ENCODE assay signal across 1 cellular context in the genomic region with DNA sequence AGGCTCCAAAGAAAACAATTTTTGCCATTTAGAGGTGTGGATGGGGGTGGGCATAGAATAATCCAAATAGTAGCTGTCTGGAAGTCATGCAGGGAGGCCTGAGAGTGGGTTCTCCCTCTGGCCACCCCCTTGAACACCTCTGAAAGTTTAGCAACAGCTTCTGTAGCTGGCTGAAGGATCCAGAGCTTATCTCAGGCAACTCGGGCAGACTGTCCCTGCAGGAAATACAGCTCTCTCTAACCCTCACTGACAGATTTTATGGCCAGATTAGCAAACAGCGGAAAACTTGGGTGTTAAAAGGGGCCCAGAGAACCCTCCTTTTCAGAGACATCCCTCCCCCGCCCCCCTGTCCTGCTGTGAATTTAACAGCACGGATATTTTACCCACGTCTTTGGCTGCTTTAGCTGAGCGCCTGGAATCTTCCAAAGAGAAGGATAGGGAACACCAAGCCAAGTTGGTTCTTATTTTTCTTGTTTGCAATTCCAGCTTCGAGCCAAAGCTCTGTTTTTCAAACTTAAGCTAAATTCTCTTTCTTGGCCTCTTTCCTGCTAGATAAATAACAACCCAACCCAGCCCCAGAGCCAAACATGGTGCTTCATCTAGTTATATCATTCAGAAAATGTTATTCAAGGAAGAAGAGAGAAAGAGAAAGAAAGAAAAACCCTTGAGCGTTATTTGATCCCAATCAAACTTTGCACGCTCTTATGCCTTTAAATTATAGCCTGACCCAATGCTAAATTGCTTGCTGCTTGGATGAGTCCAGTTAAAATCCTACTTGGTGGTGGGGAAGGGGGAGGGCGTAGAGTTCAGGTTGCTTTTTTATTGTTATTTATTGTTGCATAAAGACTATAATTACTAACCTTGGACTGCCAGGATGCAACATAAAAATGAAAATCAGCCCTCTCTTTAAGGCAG.
TF ChIP-seq lines count a peak whose summit lies in the region.

No MANE protein-coding gene starts in this region.

TF ChIP-seq in K562, 482 proteins besides CTCF, POLR2A, EP300 and RAD21 (continues in another document):
- TF ChIP-seq PHB2 (IDR thresholded peaks at IDR 0.05; ENCODE audit: low read depth) (no peak), ETS2 (tag; IDR thresholded peaks at IDR 0.05; ENCODE audit: borderline replicate concordance, poor library complexity, severe bottlenecking) (no peak), NCOA6 (IDR thresholded peaks at IDR 0.05) (peak; percentile 28; the same call in 1 of the 2 replicates), SMARCA4 (IDR thresholded peaks at IDR 0.05) (peak; percentile 76), BMI1 (IDR thresholded peaks at IDR 0.05; ENCODE audit: low read length) (no peak), ZNF316 (IDR thresholded peaks at IDR 0.05) (no peak), EP400 (IDR thresholded peaks at IDR 0.05) (peak; percentile 60), POLR2B (IDR thresholded peaks at IDR 0.05; ENCODE audit: low read depth, partially characterized antibody) (peak; percentile 70), NFIC (IDR thresholded peaks at IDR 0.05) (peak; percentile 36; the same call in 1 of the 2 replicates), ZNF134 (CRISPR knock-in tag; conservative IDR thresholded peaks at IDR 0.05) (no peak), TAF7 (tag; IDR thresholded peaks at IDR 0.05) (no peak), MYNN (IDR thresholded peaks at IDR 0.05) (peak; percentile 73; the same call in 1 of the 2 replicates), MYNN (CRISPR knock-in tag; IDR thresholded peaks at IDR 0.05) (no peak), ZNF780A (CRISPR knock-in tag; IDR thresholded peaks at IDR 0.05) (no peak), NFIX (CRISPR knock-in tag; IDR thresholded peaks at IDR 0.05; ENCODE audit: low read depth) (no peak), ZNF778 (CRISPR knock-in tag; IDR thresholded peaks at IDR 0.05) (no peak), CCNT2 (IDR thresholded peaks at IDR 0.05; ENCODE audit: borderline replicate concordance, extremely low read depth, insufficient read length, low read depth, low read length) (peak; percentile 77), ZNF224 (CRISPR knock-in tag; IDR thresholded peaks at IDR 0.05) (no peak), ZNF143 (CRISPR knock-in tag; IDR thresholded peaks at IDR 0.05) (no peak), PHB (CRISPR knock-in tag; IDR thresholded peaks at IDR 0.05) (no peak), NCOA4 (IDR thresholded peaks at IDR 0.05; ENCODE audit: partially characterized antibody) (no peak), MEF2A (IDR thresholded peaks at IDR 0.05; ENCODE audit: control insufficient read depth, low read depth, low read length) (no peak), MEF2D (tag; conservative IDR thresholded peaks at IDR 0.05; ENCODE audit: low read depth) (no peak), RB1 (IDR thresholded peaks at IDR 0.05; ENCODE audit: low read depth) (peak; percentile 39; the same call in 1 of the 2 replicates), ESRRB (CRISPR knock-in tag; IDR thresholded peaks at IDR 0.05; ENCODE audit: borderline replicate concordance) (no peak), OTX1 (CRISPR knock-in tag; IDR thresholded peaks at IDR 0.05) (0 out of 2 replicates have a peak, but pooled peaks have one; percentile 13), ELF4 (CRISPR knock-in tag; IDR thresholded peaks at IDR 0.05) (no peak), SLC30A9 (CRISPR knock-in tag; IDR thresholded peaks at IDR 0.05) (no peak), MTA2 (IDR thresholded peaks at IDR 0.05; ENCODE audit: low read depth) (peak; percentile 54), HDGF (IDR thresholded peaks at IDR 0.05) (no peak; the same call in 1 of the 2 replicates), ZNF239 (CRISPR knock-in tag; IDR thresholded peaks at IDR 0.05) (no peak), ZNF707 (CRISPR knock-in tag; conservative IDR thresholded peaks at IDR 0.05) (no peak), SMARCB1 (IDR thresholded peaks at IDR 0.05; ENCODE audit: insufficient read length, low read depth) (peak; percentile 77)
- TF ChIP-seq, protein P1, sequence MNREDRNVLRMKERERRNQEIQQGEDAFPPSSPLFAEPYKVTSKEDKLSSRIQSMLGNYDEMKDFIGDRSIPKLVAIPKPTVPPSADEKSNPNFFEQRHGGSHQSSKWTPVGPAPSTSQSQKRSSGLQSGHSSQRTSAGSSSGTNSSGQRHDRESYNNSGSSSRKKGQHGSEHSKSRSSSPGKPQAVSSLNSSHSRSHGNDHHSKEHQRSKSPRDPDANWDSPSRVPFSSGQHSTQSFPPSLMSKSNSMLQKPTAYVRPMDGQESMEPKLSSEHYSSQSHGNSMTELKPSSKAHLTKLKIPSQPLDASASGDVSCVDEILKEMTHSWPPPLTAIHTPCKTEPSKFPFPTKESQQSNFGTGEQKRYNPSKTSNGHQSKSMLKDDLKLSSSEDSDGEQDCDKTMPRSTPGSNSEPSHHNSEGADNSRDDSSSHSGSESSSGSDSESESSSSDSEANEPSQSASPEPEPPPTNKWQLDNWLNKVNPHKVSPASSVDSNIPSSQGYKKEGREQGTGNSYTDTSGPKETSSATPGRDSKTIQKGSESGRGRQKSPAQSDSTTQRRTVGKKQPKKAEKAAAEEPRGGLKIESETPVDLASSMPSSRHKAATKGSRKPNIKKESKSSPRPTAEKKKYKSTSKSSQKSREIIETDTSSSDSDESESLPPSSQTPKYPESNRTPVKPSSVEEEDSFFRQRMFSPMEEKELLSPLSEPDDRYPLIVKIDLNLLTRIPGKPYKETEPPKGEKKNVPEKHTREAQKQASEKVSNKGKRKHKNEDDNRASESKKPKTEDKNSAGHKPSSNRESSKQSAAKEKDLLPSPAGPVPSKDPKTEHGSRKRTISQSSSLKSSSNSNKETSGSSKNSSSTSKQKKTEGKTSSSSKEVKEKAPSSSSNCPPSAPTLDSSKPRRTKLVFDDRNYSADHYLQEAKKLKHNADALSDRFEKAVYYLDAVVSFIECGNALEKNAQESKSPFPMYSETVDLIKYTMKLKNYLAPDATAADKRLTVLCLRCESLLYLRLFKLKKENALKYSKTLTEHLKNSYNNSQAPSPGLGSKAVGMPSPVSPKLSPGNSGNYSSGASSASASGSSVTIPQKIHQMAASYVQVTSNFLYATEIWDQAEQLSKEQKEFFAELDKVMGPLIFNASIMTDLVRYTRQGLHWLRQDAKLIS (CRISPR knock-in tag; IDR thresholded peaks at IDR 0.05): peak; percentile 74; the same call in 1 of the 2 replicates
- TF ChIP-seq, protein P2, sequence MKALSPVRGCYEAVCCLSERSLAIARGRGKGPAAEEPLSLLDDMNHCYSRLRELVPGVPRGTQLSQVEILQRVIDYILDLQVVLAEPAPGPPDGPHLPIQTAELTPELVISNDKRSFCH (CRISPR knock-in tag; IDR thresholded peaks at IDR 0.05): no peak
- TF ChIP-seq, protein P2 (tag; IDR thresholded peaks at IDR 0.05): no peak
- TF ChIP-seq, protein P3, sequence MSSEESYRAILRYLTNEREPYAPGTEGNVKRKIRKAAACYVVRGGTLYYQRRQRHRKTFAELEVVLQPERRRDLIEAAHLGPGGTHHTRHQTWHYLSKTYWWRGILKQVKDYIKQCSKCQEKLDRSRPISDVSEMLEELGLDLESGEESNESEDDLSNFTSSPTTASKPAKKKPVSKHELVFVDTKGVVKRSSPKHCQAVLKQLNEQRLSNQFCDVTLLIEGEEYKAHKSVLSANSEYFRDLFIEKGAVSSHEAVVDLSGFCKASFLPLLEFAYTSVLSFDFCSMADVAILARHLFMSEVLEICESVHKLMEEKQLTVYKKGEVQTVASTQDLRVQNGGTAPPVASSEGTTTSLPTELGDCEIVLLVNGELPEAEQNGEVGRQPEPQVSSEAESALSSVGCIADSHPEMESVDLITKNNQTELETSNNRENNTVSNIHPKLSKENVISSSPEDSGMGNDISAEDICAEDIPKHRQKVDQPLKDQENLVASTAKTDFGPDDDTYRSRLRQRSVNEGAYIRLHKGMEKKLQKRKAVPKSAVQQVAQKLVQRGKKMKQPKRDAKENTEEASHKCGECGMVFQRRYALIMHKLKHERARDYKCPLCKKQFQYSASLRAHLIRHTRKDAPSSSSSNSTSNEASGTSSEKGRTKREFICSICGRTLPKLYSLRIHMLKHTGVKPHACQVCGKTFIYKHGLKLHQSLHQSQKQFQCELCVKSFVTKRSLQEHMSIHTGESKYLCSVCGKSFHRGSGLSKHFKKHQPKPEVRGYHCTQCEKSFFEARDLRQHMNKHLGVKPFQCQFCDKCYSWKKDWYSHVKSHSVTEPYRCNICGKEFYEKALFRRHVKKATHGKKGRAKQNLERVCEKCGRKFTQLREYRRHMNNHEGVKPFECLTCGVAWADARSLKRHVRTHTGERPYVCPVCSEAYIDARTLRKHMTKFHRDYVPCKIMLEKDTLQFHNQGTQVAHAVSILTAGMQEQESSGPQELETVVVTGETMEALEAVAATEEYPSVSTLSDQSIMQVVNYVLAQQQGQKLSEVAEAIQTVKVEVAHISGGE (CRISPR knock-in tag; IDR thresholded peaks at IDR 0.05): no peak
- TF ChIP-seq, protein P4, sequence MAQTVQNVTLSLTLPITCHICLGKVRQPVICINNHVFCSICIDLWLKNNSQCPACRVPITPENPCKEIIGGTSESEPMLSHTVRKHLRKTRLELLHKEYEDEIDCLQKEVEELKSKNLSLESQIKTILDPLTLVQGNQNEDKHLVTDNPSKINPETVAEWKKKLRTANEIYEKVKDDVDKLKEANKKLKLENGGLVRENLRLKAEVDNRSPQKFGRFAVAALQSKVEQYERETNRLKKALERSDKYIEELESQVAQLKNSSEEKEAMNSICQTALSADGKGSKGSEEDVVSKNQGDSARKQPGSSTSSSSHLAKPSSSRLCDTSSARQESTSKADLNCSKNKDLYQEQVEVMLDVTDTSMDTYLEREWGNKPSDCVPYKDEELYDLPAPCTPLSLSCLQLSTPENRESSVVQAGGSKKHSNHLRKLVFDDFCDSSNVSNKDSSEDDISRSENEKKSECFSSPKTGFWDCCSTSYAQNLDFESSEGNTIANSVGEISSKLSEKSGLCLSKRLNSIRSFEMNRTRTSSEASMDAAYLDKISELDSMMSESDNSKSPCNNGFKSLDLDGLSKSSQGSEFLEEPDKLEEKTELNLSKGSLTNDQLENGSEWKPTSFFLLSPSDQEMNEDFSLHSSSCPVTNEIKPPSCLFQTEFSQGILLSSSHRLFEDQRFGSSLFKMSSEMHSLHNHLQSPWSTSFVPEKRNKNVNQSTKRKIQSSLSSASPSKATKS (CRISPR knock-in tag; IDR thresholded peaks at IDR 0.05): 0 out of 2 replicates have a peak, but pooled peaks have one; percentile 16
- TF ChIP-seq, protein P5, sequence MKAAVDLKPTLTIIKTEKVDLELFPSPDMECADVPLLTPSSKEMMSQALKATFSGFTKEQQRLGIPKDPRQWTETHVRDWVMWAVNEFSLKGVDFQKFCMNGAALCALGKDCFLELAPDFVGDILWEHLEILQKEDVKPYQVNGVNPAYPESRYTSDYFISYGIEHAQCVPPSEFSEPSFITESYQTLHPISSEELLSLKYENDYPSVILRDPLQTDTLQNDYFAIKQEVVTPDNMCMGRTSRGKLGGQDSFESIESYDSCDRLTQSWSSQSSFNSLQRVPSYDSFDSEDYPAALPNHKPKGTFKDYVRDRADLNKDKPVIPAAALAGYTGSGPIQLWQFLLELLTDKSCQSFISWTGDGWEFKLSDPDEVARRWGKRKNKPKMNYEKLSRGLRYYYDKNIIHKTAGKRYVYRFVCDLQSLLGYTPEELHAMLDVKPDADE (conservative IDR thresholded peaks at IDR 0.05; ENCODE audit: control insufficient read depth, low read depth, low read length): no peak
- TF ChIP-seq, protein P6, sequence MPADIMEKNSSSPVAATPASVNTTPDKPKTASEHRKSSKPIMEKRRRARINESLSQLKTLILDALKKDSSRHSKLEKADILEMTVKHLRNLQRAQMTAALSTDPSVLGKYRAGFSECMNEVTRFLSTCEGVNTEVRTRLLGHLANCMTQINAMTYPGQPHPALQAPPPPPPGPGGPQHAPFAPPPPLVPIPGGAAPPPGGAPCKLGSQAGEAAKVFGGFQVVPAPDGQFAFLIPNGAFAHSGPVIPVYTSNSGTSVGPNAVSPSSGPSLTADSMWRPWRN (IDR thresholded peaks at IDR 0.05; ENCODE audit: low read depth): 0 out of 2 replicates have a peak, but pooled peaks have one; percentile 35
- TF ChIP-seq, protein P7, sequence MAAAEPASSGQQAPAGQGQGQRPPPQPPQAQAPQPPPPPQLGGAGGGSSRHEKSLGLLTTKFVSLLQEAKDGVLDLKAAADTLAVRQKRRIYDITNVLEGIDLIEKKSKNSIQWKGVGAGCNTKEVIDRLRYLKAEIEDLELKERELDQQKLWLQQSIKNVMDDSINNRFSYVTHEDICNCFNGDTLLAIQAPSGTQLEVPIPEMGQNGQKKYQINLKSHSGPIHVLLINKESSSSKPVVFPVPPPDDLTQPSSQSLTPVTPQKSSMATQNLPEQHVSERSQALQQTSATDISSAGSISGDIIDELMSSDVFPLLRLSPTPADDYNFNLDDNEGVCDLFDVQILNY (CRISPR knock-in tag; IDR thresholded peaks at IDR 0.05): no peak; the same call in 1 of the 2 replicates
- TF ChIP-seq, protein P8, sequence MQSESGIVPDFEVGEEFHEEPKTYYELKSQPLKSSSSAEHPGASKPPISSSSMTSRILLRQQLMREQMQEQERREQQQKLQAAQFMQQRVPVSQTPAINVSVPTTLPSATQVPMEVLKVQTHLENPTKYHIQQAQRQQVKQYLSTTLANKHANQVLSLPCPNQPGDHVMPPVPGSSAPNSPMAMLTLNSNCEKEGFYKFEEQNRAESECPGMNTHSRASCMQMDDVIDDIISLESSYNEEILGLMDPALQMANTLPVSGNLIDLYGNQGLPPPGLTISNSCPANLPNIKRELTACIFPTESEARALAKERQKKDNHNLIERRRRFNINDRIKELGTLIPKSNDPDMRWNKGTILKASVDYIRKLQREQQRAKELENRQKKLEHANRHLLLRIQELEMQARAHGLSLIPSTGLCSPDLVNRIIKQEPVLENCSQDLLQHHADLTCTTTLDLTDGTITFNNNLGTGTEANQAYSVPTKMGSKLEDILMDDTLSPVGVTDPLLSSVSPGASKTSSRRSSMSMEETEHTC (IDR thresholded peaks at IDR 0.05): no peak
- TF ChIP-seq, protein P9, sequence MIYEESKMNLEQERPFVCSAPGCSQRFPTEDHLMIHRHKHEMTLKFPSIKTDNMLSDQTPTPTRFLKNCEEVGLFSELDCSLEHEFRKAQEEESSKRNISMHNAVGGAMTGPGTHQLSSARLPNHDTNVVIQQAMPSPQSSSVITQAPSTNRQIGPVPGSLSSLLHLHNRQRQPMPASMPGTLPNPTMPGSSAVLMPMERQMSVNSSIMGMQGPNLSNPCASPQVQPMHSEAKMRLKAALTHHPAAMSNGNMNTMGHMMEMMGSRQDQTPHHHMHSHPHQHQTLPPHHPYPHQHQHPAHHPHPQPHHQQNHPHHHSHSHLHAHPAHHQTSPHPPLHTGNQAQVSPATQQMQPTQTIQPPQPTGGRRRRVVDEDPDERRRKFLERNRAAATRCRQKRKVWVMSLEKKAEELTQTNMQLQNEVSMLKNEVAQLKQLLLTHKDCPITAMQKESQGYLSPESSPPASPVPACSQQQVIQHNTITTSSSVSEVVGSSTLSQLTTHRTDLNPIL (CRISPR knock-in tag; IDR thresholded peaks at IDR 0.05): no peak
- TF ChIP-seq, protein P10, sequence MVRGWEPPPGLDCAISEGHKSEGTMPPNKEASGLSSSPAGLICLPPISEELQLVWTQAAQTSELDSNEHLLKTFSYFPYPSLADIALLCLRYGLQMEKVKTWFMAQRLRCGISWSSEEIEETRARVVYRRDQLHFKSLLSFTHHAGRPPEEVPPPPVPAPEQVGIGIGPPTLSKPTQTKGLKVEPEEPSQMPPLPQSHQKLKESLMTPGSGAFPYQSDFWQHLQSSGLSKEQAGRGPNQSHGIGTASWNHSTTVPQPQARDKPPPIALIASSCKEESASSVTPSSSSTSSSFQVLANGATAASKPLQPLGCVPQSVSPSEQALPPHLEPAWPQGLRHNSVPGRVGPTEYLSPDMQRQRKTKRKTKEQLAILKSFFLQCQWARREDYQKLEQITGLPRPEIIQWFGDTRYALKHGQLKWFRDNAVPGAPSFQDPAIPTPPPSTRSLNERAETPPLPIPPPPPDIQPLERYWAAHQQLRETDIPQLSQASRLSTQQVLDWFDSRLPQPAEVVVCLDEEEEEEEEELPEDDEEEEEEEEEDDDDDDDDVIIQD (CRISPR knock-in tag; IDR thresholded peaks at IDR 0.05): no peak
